In the genomic region with DNA sequence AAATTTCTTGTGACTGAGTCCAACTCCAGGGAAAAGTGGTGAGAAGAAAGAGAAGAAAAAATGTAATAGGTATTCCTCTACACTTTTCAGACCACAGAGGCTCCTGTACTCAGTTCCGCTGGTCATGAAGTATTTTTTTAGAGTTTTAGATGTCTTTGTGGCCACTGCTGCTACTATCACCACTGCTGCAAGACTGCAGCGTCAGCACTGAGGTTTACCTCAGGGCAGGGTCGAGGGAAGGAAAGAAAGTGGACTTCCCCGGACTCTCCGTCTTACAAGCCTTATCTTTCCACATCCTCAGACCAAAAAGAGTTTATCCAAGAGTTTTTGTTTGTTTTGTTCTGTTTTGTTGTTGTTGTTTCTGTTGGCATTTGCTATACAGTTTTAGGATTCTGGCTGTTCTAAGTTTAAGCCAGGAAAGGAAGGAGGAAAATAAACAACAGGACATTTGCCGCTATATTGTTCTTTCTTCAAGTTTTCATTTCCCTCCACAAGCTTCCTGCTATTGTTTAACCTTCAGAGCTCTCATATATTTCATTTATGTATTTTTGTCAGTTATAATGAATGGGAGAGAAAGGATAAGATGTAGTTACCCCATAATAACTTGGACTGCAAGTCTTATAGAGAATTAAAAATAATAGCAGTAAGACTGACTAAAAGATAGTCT, we compare ENCODE assay signal across 18 cellular contexts.
"Had no signal": no experiment of that assay in that cellular context is flagged by ENCODE, and none has a peak within 500 bp of the region (broad histone marks: within the 10 kb centered on the region; RNA-seq: fewer than 3 reads in every experiment).

No MANE protein-coding gene starts in this region.

- H3K4me1 Mint-ChIP-seq: activated naive CD4-positive, alpha-beta T cell treated with anti-CD3 and anti-CD28 coated beads, Interleukin-2, amount 50 U/mL, for 24 hours; naive thymus-derived CD8-positive, alpha-beta T cell had no signal

- H3K27ac Mint-ChIP-seq: activated naive CD4-positive, alpha-beta T cell treated with anti-CD3 and anti-CD28 coated beads, Interleukin-2, amount 50 U/mL, for 24 hours; naive thymus-derived CD8-positive, alpha-beta T cell had no signal

- DNase-seq: activated CD4-positive, alpha-beta T cell treated with anti-CD3 and anti-CD28 coated beads, Interleukin-2, amount 50 U/mL, for 1 hour; activated CD4-positive, CD25-positive, alpha-beta regulatory T cell treated with anti-CD3 and anti-CD28 coated beads, Interleukin-2, amount 50 U/mL, for 72 hours; activated CD8-positive, alpha-beta memory T cell treated with anti-CD3 and anti-CD28 coated beads for 24 hours; activated gamma-delta T cell; hypothalamus; islet precursor cell; left colon; lower lobe of right lung; naive thymus-derived CD8-positive, alpha-beta T cell; spleen; stimulated activated CD8-positive, alpha-beta memory T cell treated with anti-CD3 and anti-CD28 coated beads, Interleukin-4, amount 100 ng/mL, for 48 hours; stimulated activated naive CD4-positive, alpha-beta T cell; upper lobe of right lung had no signal

- ATAC-seq: left colon; lower lobe of right lung; naive thymus-derived CD8-positive, alpha-beta T cell; sciatic nerve; upper lobe of right lung had no signal

- H3K4me3 ChIP-seq: ascending aorta, cardiac muscle cell, lower lobe of right lung, spleen, upper lobe of right lung had no signal

- H3K4me3 Mint-ChIP-seq: activated naive CD4-positive, alpha-beta T cell treated with anti-CD3 and anti-CD28 coated beads, Interleukin-2, amount 50 U/mL, for 24 hours; naive thymus-derived CD8-positive, alpha-beta T cell had no signal

- FAIRE-seq: frontal cortex had no signal

- H3K36me3 Mint-ChIP-seq: activated naive CD4-positive, alpha-beta T cell treated with anti-CD3 and anti-CD28 coated beads, Interleukin-2, amount 50 U/mL, for 24 hours; naive thymus-derived CD8-positive, alpha-beta T cell had no signal
